ENCODE assay signal across 14 cellular contexts in genomic region chr7:45983720-45984032, GRCh38.
DNase-seq lines count a peak whose midpoint lies in the region; ATAC-seq and TF ChIP-seq lines count a peak whose summit lies in the region.
"Had no signal": no experiment of that assay in that cellular context is flagged by ENCODE, and none has a peak within 500 bp of the region (broad histone marks: within the 10 kb centered on the region; RNA-seq: fewer than 3 reads in every experiment).

No MANE protein-coding gene starts in this region.

- TF ChIP-seq POLR2A in IMR-90 (IDR thresholded peaks at IDR 0.05; ENCODE audit: low read depth, low read length): no peak

- H2BK5ac ChIP-seq in IMR-90 (ENCODE audit: low read depth, low read length, poor library complexity, severe bottlenecking): no peak overlapping the region

- no peak for ATAC-seq in IMR-90 (ENCODE audit: low read depth)
- ATAC-seq in naive thymus-derived CD8-positive, alpha-beta T cell: no peak
- no peak for ATAC-seq in GM18511 (IDR thresholded peaks at IDR 0.05; ENCODE audit: unreplicated experiment)

- intact Hi-C loops in IMR-90 (cut with micrococcal nuclease) (no loop called here), colonic mucosa (cut with DNase I) (no loop called here)

- WGBS in IMR-90 (ENCODE audit: extremely low coverage in 2 of 2, insufficient read length in 1 of 2), 2 experiments: 100% methylated on average over 1 of the region's 3 CpGs; no CpG with 5 or more reads in 1 of the 2 experiments
- WGBS in liver: 55% methylated on average over 3 of the region's 3 CpGs

- H3K9me3 Mint-ChIP-seq in naive thymus-derived CD8-positive, alpha-beta T cell: peaks cover 0 to 7% (median 0%) of the 10 kb centered on the region in 9 donors

- no peak overlapping the region for H3K4me3 Mint-ChIP-seq in naive thymus-derived CD8-positive, alpha-beta T cell
- H3K4me3 Mint-ChIP-seq: CD14-positive monocyte had no signal

- no peak overlapping the region for H3K4me3 ChIP-seq in IMR-90 (ENCODE audit: insufficient read depth, low read depth, low read length)
- no peak overlapping the region for H3K4me3 ChIP-seq in colonic mucosa
- H3K4me3 ChIP-seq in liver (ENCODE audit: low read depth in 1 of 3, low read length in 3 of 3): no peak overlapping the region
- no peak overlapping the region for H3K4me3 ChIP-seq in subcutaneous abdominal adipose tissue (ENCODE audit: low read depth in 1 of 5, low read length in 5 of 5)
- H3K4me3 ChIP-seq in H7 (ENCODE audit: insufficient read depth, low read depth, low read length): no peak overlapping the region
- H3K4me3 ChIP-seq: Peyer's patch had no signal

- no peaks in the 10 kb centered on the region for H3K9me3 ChIP-seq in IMR-90 (ENCODE audit: control insufficient read depth, insufficient read depth, low read length)
- no peaks in the 10 kb centered on the region for H3K9me3 ChIP-seq in colonic mucosa
- H3K9me3 ChIP-seq in liver (ENCODE audit: control insufficient read depth in 4 of 4, low read length in 3 of 4): no peaks in the 10 kb centered on the region
- no peaks in the 10 kb centered on the region for H3K9me3 ChIP-seq in subcutaneous abdominal adipose tissue (ENCODE audit: control insufficient read depth in 5 of 5, low read length in 5 of 5)
- H3K9me3 ChIP-seq: Peyer's patch had no signal

- no peak overlapping the region for H3K27ac Mint-ChIP-seq in naive thymus-derived CD8-positive, alpha-beta T cell
- H3K27ac Mint-ChIP-seq: CD14-positive monocyte had no signal

- CTCF ChIA-PET in IMR-90 (lab: Yijun Ruan, JAX): no interaction called here

- no peak overlapping the region for H2AFZ ChIP-seq in IMR-90 (replicated peaks; ENCODE audit: low read length, poor library complexity)

- H3K4ac ChIP-seq in IMR-90 (ENCODE audit: low read depth, low read length): no peak overlapping the region

- in situ Hi-C loops in IMR-90 (cut with MboI; ENCODE audit: low sequenced_read_pairs): no loop called here

- no peak overlapping the region for H4K5ac ChIP-seq in IMR-90 (ENCODE audit: low read depth, low read length)

- no peaks in the 10 kb centered on the region for H3K4me1 Mint-ChIP-seq in naive thymus-derived CD8-positive, alpha-beta T cell
- H3K4me1 Mint-ChIP-seq: CD14-positive monocyte had no signal

- H3K9ac ChIP-seq in IMR-90 (ENCODE audit: low read depth, low read length): no peak overlapping the region
- H3K9ac ChIP-seq in colonic mucosa (ENCODE audit: low read depth in 2 of 2, low read length in 2 of 2): no peak overlapping the region
- H3K9ac ChIP-seq in liver (ENCODE audit: low read depth in 1 of 2, low read length in 2 of 2): no peak overlapping the region
- H3K9ac ChIP-seq in subcutaneous abdominal adipose tissue (ENCODE audit: low read length in 5 of 5): peak overlapping the region in 1 of 5 donors; percentile 13

- H2BK20ac ChIP-seq in IMR-90 (ENCODE audit: low read depth, low read length): no peak overlapping the region

- H3K14ac ChIP-seq in IMR-90 (replicated peaks; ENCODE audit: low read depth, low read length): no peak overlapping the region

- H2BK120ac ChIP-seq in IMR-90 (ENCODE audit: low read depth, low read length): 0 out of 2 replicates have a peak overlapping the region, but pooled peaks have one; percentile 40

- TF ChIP-seq CTCF in IMR-90 (conservative IDR thresholded peaks at IDR 0.05; ENCODE audit: low read depth, low read length) (no peak), colonic mucosa (IDR thresholded peaks at IDR 0.05) (no peak), liver (IDR thresholded peaks at IDR 0.05; ENCODE audit: low read depth, low read length, missing input control) (no peak)

- peaks cover 21% of the 10 kb centered on the region for H3K9me1 ChIP-seq in IMR-90 (ENCODE audit: insufficient read depth, low read length)

- no peak overlapping the region for H3K18ac ChIP-seq in IMR-90 (ENCODE audit: low read depth, low read length)

- no peak overlapping the region for H3K27ac ChIP-seq in IMR-90 (ENCODE audit: insufficient read depth, low read length)
- H3K27ac ChIP-seq in colonic mucosa: no peak overlapping the region
- H3K27ac ChIP-seq in liver (ENCODE audit: low read depth in 1 of 2, low read length in 2 of 2): no peak overlapping the region
- H3K27ac ChIP-seq in subcutaneous abdominal adipose tissue (ENCODE audit: low read depth, low read length): peak overlapping the region; percentile 52
- H3K27ac ChIP-seq: Peyer's patch had no signal

- no peaks in the 10 kb centered on the region for H3K27me3 ChIP-seq in IMR-90 (ENCODE audit: control insufficient read depth, insufficient read depth, low read length)
- no peaks in the 10 kb centered on the region for H3K27me3 ChIP-seq in colonic mucosa
- no peaks in the 10 kb centered on the region for H3K27me3 ChIP-seq in liver (ENCODE audit: control insufficient read depth in 4 of 4, insufficient read depth in 4 of 4, low read length in 3 of 4)
- no peaks in the 10 kb centered on the region for H3K27me3 ChIP-seq in subcutaneous abdominal adipose tissue (ENCODE audit: control insufficient read depth in 5 of 5, insufficient read depth in 4 of 5, low read length in 5 of 5)
- H3K27me3 ChIP-seq in H7 (ENCODE audit: control insufficient read depth, insufficient read depth, low read length): no peaks in the 10 kb centered on the region
- H3K27me3 ChIP-seq: Peyer's patch had no signal

- no peak overlapping the region for H4K8ac ChIP-seq in IMR-90 (ENCODE audit: low read depth in 2 of 2, low read length in 2 of 2)

- no peak overlapping the region; the same call in 2 of the 3 replicates for H2BK15ac ChIP-seq in IMR-90 (ENCODE audit: low read depth, low read length)

- H4K91ac ChIP-seq in IMR-90 (ENCODE audit: insufficient read depth, low read depth, low read length): peak overlapping the region; percentile 40; the same call in 1 of the 2 replicates

- BruUV-seq in IMR-90 (replicated peaks; lab: Mats Ljungman, UMichigan): no TSS peak

- H3K23ac ChIP-seq in IMR-90 (ENCODE audit: low read depth, low read length): no peak overlapping the region

- H3K4me1 ChIP-seq in IMR-90 (ENCODE audit: control insufficient read depth, insufficient read depth, low read length) (peaks cover 25% of the 10 kb centered on the region), colonic mucosa (no peaks in the 10 kb centered on the region), liver (ENCODE audit: control insufficient read depth in 4 of 4, insufficient read depth in 4 of 4, low read length in 3 of 4) (peaks cover 0 to 18% (median 11%) of the 10 kb centered on the region in 4 donors), subcutaneous abdominal adipose tissue (ENCODE audit: control insufficient read depth in 5 of 5, insufficient read depth in 5 of 5, low read length in 5 of 5) (peaks cover 3 to 28% (median 20%) of the 10 kb centered on the region in 5 donors)

- DNase-seq in IMR-90 (no peak), colonic mucosa (peak; percentile 13), H7 (no peak)
- DNase-seq in naive thymus-derived CD8-positive, alpha-beta T cell: no peak
- DNase-seq: COR-L47, NCI-H1092, NCI-H2227 treated with DMSO at 0.1 percent for 48 hours, NCI-H524, Peyer's patch, SHP77 had no signal

- H3K27me3 Mint-ChIP-seq in naive thymus-derived CD8-positive, alpha-beta T cell: peaks cover 0 to 5% (median 0%) of the 10 kb centered on the region in 5 donors

- no peak overlapping the region for H3K4me2 ChIP-seq in IMR-90 (ENCODE audit: low read depth, low read length)

- dilution Hi-C loops in IMR-90 (cut with HindIII; ENCODE audit: low sequenced_read_pairs, unreplicated experiment): no loop called here

- H3K36me3 ChIP-seq in IMR-90 (ENCODE audit: control insufficient read depth, insufficient read depth, low read length): no peaks in the 10 kb centered on the region
- no peaks in the 10 kb centered on the region for H3K36me3 ChIP-seq in colonic mucosa
- no peaks in the 10 kb centered on the region for H3K36me3 ChIP-seq in liver (ENCODE audit: control insufficient read depth in 4 of 4, insufficient read depth in 3 of 4, low read depth in 1 of 4, low read length in 3 of 4)
- no peaks in the 10 kb centered on the region for H3K36me3 ChIP-seq in subcutaneous abdominal adipose tissue (ENCODE audit: control insufficient read depth in 5 of 5, insufficient read depth in 5 of 5, low read length in 5 of 5)
- no peaks in the 10 kb centered on the region for H3K36me3 ChIP-seq in H7 (replicated peaks; ENCODE audit: control insufficient read depth, insufficient read depth, low read length)
- H3K36me3 ChIP-seq: Peyer's patch had no signal

- H2AK5ac ChIP-seq in IMR-90 (ENCODE audit: low read depth, low read length): no peak overlapping the region

- no peak overlapping the region for H2AK9ac ChIP-seq in IMR-90 (replicated peaks; ENCODE audit: low read depth, low read length, poor library complexity)

- peaks cover 0 to 11% of the 10 kb centered on the region in 2 experiments; a peak in 1 of 4 replicates for H3K79me1 ChIP-seq in IMR-90 (ENCODE audit: low read depth in 1 of 2, low read length in 2 of 2)

- TF ChIP-seq RAD21 in IMR-90 (IDR thresholded peaks at IDR 0.05; ENCODE audit: low read length) (no peak), liver (IDR thresholded peaks at IDR 0.05) (peak in 1 of 2 donors; percentile 22)

- peaks cover 4 to 26% (median 19%) of the 10 kb centered on the region in 3 donors for H3K36me3 Mint-ChIP-seq in naive thymus-derived CD8-positive, alpha-beta T cell
- H3K36me3 Mint-ChIP-seq: CD14-positive monocyte had no signal

- POLR2A ChIA-PET in IMR-90 (lab: Charles Lee; ENCODE audit: unreplicated experiment): no interaction called here
- POLR2A ChIA-PET in naive thymus-derived CD8-positive, alpha-beta T cell (lab: Charles Lee): no interaction called here

- H4K20me1 ChIP-seq in IMR-90 (ENCODE audit: insufficient read depth, low read length): no peaks in the 10 kb centered on the region

- H3K56ac ChIP-seq in IMR-90 (ENCODE audit: extremely low read depth, insufficient read depth, low read length): no peak overlapping the region

TF ChIP-seq in IMR-90, 13 proteins besides CTCF, POLR2A, EP300 and RAD21 (continues in another document):
- TF ChIP-seq MXI1 (IDR thresholded peaks at IDR 0.05; ENCODE audit: borderline replicate concordance, low read depth, low read length) (no peak), CHD1 (IDR thresholded peaks at IDR 0.05; ENCODE audit: low read depth, low read length) (no peak)

TF ChIP-seq in liver, 16 proteins besides CTCF, POLR2A, EP300 and RAD21:
- TF ChIP-seq NR2F2 (IDR thresholded peaks at IDR 0.05) (no peak), SP1 (IDR thresholded peaks at IDR 0.05) (peak; percentile 22), RXRA (IDR thresholded peaks at IDR 0.05) (peak in 1 of 2 donors; percentile 22), HNF4A (conservative IDR thresholded peaks at IDR 0.05) (peak; percentile 45 to 51)
- TF ChIP-seq, protein P1, sequence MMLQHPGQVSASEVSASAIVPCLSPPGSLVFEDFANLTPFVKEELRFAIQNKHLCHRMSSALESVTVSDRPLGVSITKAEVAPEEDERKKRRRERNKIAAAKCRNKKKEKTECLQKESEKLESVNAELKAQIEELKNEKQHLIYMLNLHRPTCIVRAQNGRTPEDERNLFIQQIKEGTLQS (IDR thresholded peaks at IDR 0.05): no peak
